ENCODE assay signal across 14 cellular contexts in genomic region chr21:45004481-45005263, GRCh38.
DNase-seq lines count a peak whose midpoint lies in the region; ATAC-seq and TF ChIP-seq lines count a peak whose summit lies in the region.
"Had no signal": no experiment of that assay in that cellular context is flagged by ENCODE, and none has a peak within 500 bp of the region (broad histone marks: within the 10 kb centered on the region; RNA-seq: fewer than 3 reads in every experiment).

No MANE protein-coding gene starts in this region.

- H2AFZ ChIP-seq in SK-N-SH (ENCODE audit: low read depth): no peak overlapping the region

- H3K4me3 Mint-ChIP-seq in activated naive CD8-positive, alpha-beta T cell treated with anti-CD3 and anti-CD28 coated beads, Interleukin-2, amount 50 U/mL, for 24 hours: no peak overlapping the region
- H3K4me3 Mint-ChIP-seq: immature natural killer cell; naive thymus-derived CD8-positive, alpha-beta T cell had no signal

- H3K9me3 ChIP-seq in BE2C: no peaks in the 10 kb centered on the region
- no peaks in the 10 kb centered on the region for H3K9me3 ChIP-seq in mucosa of descending colon
- H3K9me3 ChIP-seq in SK-N-SH: 0 out of 2 replicates have a peak, but pooled peaks cover 5% of the 10 kb centered on the region
- H3K9me3 ChIP-seq: stomach had no signal

- H3K36me3 Mint-ChIP-seq in activated naive CD8-positive, alpha-beta T cell treated with anti-CD3 and anti-CD28 coated beads, Interleukin-2, amount 50 U/mL, for 24 hours (ENCODE audit: low read depth): no peaks in the 10 kb centered on the region
- H3K36me3 Mint-ChIP-seq: immature natural killer cell had no signal

- peak; percentile 85 for ATAC-seq in activated naive CD8-positive, alpha-beta T cell treated with anti-CD3 and anti-CD28 coated beads, Interleukin-2, amount 50 U/mL, for 24 hours
- ATAC-seq in mucosa of descending colon: no peak
- ATAC-seq in GM18505 (IDR thresholded peaks at IDR 0.05; ENCODE audit: unreplicated experiment): no peak
- ATAC-seq: naive thymus-derived CD8-positive, alpha-beta T cell had no signal

- H3K36me3 ChIP-seq in BE2C: no peaks in the 10 kb centered on the region
- no peaks in the 10 kb centered on the region for H3K36me3 ChIP-seq in mucosa of descending colon (ENCODE audit: low read depth)
- no peaks in the 10 kb centered on the region for H3K36me3 ChIP-seq in SK-N-SH (replicated peaks in 1 of 2; ENCODE audit: control insufficient read depth in 1 of 2, insufficient read depth in 2 of 2, low read length in 1 of 2)
- H3K36me3 ChIP-seq: stomach had no signal

- no peak overlapping the region for H3K4me3 ChIP-seq in BE2C (ENCODE audit: low read depth, low read length)
- no peak overlapping the region for H3K4me3 ChIP-seq in mucosa of descending colon
- no peak overlapping the region for H3K4me3 ChIP-seq in foreskin fibroblast (ENCODE audit: low read depth in 1 of 2, low read length in 2 of 2)
- H3K4me3 ChIP-seq in SK-N-SH (ENCODE audit: low read depth in 2 of 2, low read length in 1 of 2): no peak overlapping the region
- H3K4me3 ChIP-seq: GM23248, stomach had no signal

- H3F3A ChIP-seq in SK-N-SH (replicated peaks; ENCODE audit: insufficient read depth): no peaks in the 10 kb centered on the region

- H4K20me1 ChIP-seq in SK-N-SH (ENCODE audit: insufficient read depth): no peaks in the 10 kb centered on the region

- 93% methylated on average over 30 of the region's 40 CpGs for WGBS in SK-N-SH (ENCODE audit: low lambda C conversion rate)

- H3K9me2 ChIP-seq in SK-N-SH: no peaks in the 10 kb centered on the region

- H3K4me2 ChIP-seq in SK-N-SH: no peak overlapping the region

- peaks cover 11% of the 10 kb centered on the region for H3K27me3 Mint-ChIP-seq in activated naive CD8-positive, alpha-beta T cell treated with anti-CD3 and anti-CD28 coated beads, Interleukin-2, amount 50 U/mL, for 24 hours

- TF ChIP-seq CTCF in BE2C (IDR thresholded peaks at IDR 0.05; ENCODE audit: low read depth, low read length) (no peak), mucosa of descending colon (IDR thresholded peaks at IDR 0.05) (no peak), foreskin fibroblast (IDR thresholded peaks at IDR 0.05; ENCODE audit: low read depth, low read length) (no peak), SK-N-SH (IDR thresholded peaks at IDR 0.05) (no peak)

- H3K9ac ChIP-seq in SK-N-SH: no peak overlapping the region
- H3K9ac ChIP-seq: GM23248 had no signal

- DNase-seq in BE2C: peak; percentile 9
- peak; percentile 26 for DNase-seq in GDM1 (lab: John Stamatoyannopoulos, UW)
- peak; percentile 49 for DNase-seq in activated naive CD8-positive, alpha-beta T cell treated with anti-CD3 and anti-CD28 coated beads, Interleukin-2, amount 50 U/mL, for 24 hours
- DNase-seq in mucosa of descending colon: peak in 2 of 3 donors; percentile 10 to 35
- no peak for DNase-seq in anterior cingulate cortex (lab: John Stamatoyannopoulos, UW)
- no peak for DNase-seq in foreskin fibroblast
- no peak for DNase-seq in SK-N-SH
- DNase-seq: GM23248, immature natural killer cell, NCI-H1930, stomach, T-helper 9 cell had no signal

- intact Hi-C loops in mucosa of descending colon (cut with DNase I, micrococcal nuclease): no loop called here

- POLR2A ChIA-PET in SK-N-SH (lab: Yijun Ruan, JAX): no interaction called here

- H3K27me3 ChIP-seq in BE2C: no peaks in the 10 kb centered on the region
- no peaks in the 10 kb centered on the region for H3K27me3 ChIP-seq in SK-N-SH (ENCODE audit: insufficient read depth)

- H3K27ac ChIP-seq in SK-N-SH (ENCODE audit: low read depth in 2 of 2, low read length in 1 of 2): no peak overlapping the region
- H3K27ac ChIP-seq: GM23248 had no signal

- no peaks in the 10 kb centered on the region for H3K79me2 ChIP-seq in SK-N-SH (ENCODE audit: insufficient read depth)

- CTCF ChIA-PET in SK-N-SH (lab: Yijun Ruan, JAX): interaction anchor here (1.5 to 1.8 kb wide), 2 partner anchors 11 to 136 kb away, joined by 4 read pairs; no protein-coding TSS in a partner anchor

- H3K9me3 Mint-ChIP-seq in activated naive CD8-positive, alpha-beta T cell treated with anti-CD3 and anti-CD28 coated beads, Interleukin-2, amount 50 U/mL, for 24 hours: peaks cover 4% of the 10 kb centered on the region
- H3K9me3 Mint-ChIP-seq: immature natural killer cell had no signal

- TF ChIP-seq RAD21 in SK-N-SH (IDR thresholded peaks at IDR 0.05; ENCODE audit: low read length): no peak

- peaks cover 15% of the 10 kb centered on the region for H3K4me1 Mint-ChIP-seq in activated naive CD8-positive, alpha-beta T cell treated with anti-CD3 and anti-CD28 coated beads, Interleukin-2, amount 50 U/mL, for 24 hours

- peak overlapping the region; percentile 55 for H3K27ac Mint-ChIP-seq in activated naive CD8-positive, alpha-beta T cell treated with anti-CD3 and anti-CD28 coated beads, Interleukin-2, amount 50 U/mL, for 24 hours
- H3K27ac Mint-ChIP-seq: immature natural killer cell had no signal

- no peak for TF ChIP-seq EP300 in SK-N-SH (IDR thresholded peaks at IDR 0.05; ENCODE audit: borderline replicate concordance in 1 of 2, low read depth in 1 of 2, low read length in 1 of 2)

- H3K4me1 ChIP-seq in BE2C: no peaks in the 10 kb centered on the region
- H3K4me1 ChIP-seq in mucosa of descending colon (ENCODE audit: low read depth): no peaks in the 10 kb centered on the region
- peaks cover 6 to 7% of the 10 kb centered on the region in 2 experiments; a peak in 1 of 4 replicates for H3K4me1 ChIP-seq in SK-N-SH (ENCODE audit: control insufficient read depth in 1 of 2, insufficient read depth in 2 of 2, low read depth in 1 of 2, low read length in 1 of 2)

- no peak for TF ChIP-seq POLR2A in GM18505 (IDR thresholded peaks at IDR 0.05; ENCODE audit: borderline replicate concordance, extremely low read depth, insufficient read depth, insufficient read length)

TF ChIP-seq in SK-N-SH, 30 proteins besides CTCF, POLR2A, EP300 and RAD21:
- TF ChIP-seq RFX5 (IDR thresholded peaks at IDR 0.05; ENCODE audit: low read length) (no peak), CHD2 (IDR thresholded peaks at IDR 0.05; ENCODE audit: low read length, partially characterized antibody) (no peak), POLR2AphosphoS5 (IDR thresholded peaks at IDR 0.05; ENCODE audit: low read depth, low read length) (no peak), MEF2A (IDR thresholded peaks at IDR 0.05; ENCODE audit: borderline replicate concordance, low read depth) (no peak), TEAD4 (IDR thresholded peaks at IDR 0.05; ENCODE audit: borderline replicate concordance, insufficient read depth) (no peak), PBX3 (IDR thresholded peaks at IDR 0.05) (no peak), TCF12 (IDR thresholded peaks at IDR 0.05) (no peak), RXRA (IDR thresholded peaks at IDR 0.05; ENCODE audit: borderline replicate concordance, low read depth) (no peak), USF1 (IDR thresholded peaks at IDR 0.05; ENCODE audit: borderline replicate concordance, low read depth) (no peak), SMC3 (IDR thresholded peaks at IDR 0.05; ENCODE audit: low read depth, low read length) (no peak), NFIC (IDR thresholded peaks at IDR 0.05; ENCODE audit: borderline replicate concordance) (no peak), SIN3A (IDR thresholded peaks at IDR 0.05; ENCODE audit: borderline replicate concordance, low read depth, low read length) (no peak), JUND (IDR thresholded peaks at IDR 0.05) (no peak), GABPA (IDR thresholded peaks at IDR 0.05; ENCODE audit: low read depth) (no peak), EZH2phosphoT487 (IDR thresholded peaks at IDR 0.05; ENCODE audit: borderline replicate concordance, low read depth) (no peak), MAX (IDR thresholded peaks at IDR 0.05; ENCODE audit: low read depth) (no peak), RCOR1 (IDR thresholded peaks at IDR 0.05; ENCODE audit: low read length) (no peak), YY1 (IDR thresholded peaks at IDR 0.05; ENCODE audit: low read depth) (no peak)
TF ChIP-seq in SK-N-SH: peak in this region for 0.

Comparison
In these comparisons a context has a peak if more than half of its experiments do, and no peak if none do; other contexts are left out.
1. DNase-seq: peak in BE2C (single experiment), GDM1 (single experiment), activated naive CD8-positive, alpha-beta T cell treated with anti-CD3 and anti-CD28 coated beads, Interleukin-2, amount 50 U/mL, for 24 hours (single experiment) and mucosa of descending colon (2 of 3); none in anterior cingulate cortex (0 of 58), foreskin fibroblast (0 of 2) and SK-N-SH (single experiment).